ENCODE assay signal across 12 cellular contexts in the genomic region with DNA sequence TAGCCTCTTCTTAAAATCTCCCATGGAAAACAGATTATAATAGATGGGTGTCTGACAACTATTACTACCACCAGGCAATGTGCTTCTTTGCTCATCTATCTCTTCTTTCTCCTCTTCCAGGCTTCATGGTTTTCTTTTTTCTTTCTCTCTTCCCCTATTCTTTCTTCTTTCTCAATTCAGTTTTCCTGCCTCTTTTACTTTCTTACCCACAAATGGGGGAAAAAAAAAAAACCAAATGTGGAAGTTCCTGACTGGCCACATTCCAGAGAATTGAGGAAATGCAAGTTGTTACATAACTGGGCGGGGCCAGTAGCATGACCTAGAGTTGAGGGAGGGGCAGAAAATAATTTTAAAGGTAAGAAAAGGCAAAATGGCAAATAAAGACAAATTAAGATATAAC. TPM values are rescaled to one million over a fixed set of nuclear protein-coding genes. Genes with fewer than 3 reads are reported as not detected.
DNase-seq lines count a peak whose midpoint lies in the region; ATAC-seq, FAIRE-seq and TF ChIP-seq lines count a peak whose summit lies in the region.
"Had no signal": no experiment of that assay in that cellular context is flagged by ENCODE, and none has a peak within 500 bp of the region (broad histone marks: within the 10 kb centered on the region; RNA-seq: fewer than 3 reads in every experiment).

No MANE protein-coding gene starts in this region.

- intact Hi-C loops in prostate gland (cut with DNase I), result no loop called here

- H3K4me1 ChIP-seq in H1 (replicated peaks in 1 of 4; ENCODE audit: control insufficient read depth in 3 of 4, insufficient read depth in 4 of 4, low read length in 3 of 4) (peaks cover 0 to 6% (median 3%) of the 10 kb centered on the region in 4 experiments; a peak in 4 of 7 replicates), prostate gland (replicated peaks) (no peaks in the 10 kb centered on the region)

- DNase-seq in ELR (ENCODE audit: low read depth) (peak; percentile 23), NOMO-1 treated with DMSO at 0.1 percent for 48 hours (lab: John Stamatoyannopoulos, UW; ENCODE audit: unreplicated experiment) (peak; percentile 80), H1 (ENCODE audit: low read depth in 1 of 2, low spot score in 2 of 2) (no peak), mucosa of gallbladder (ENCODE audit: low spot score) (peak; percentile 10), inferior parietal cortex (ENCODE audit: extremely low spot score) (no peak), prostate gland (ENCODE audit: low spot score) (no peak)
- DNase-seq in activated CD4-positive, alpha-beta T cell treated with anti-CD3 and anti-CD28 coated beads for 48 hours, result no peak
- DNase-seq: activated CD8-positive, alpha-beta memory T cell treated with anti-CD3 and anti-CD28 coated beads, Interleukin-2, amount 10 ng/mL, durations not matched to agents 7 days and 5 days; activated naive CD8-positive, alpha-beta T cell treated with anti-CD3 and anti-CD28 coated beads, Interleukin-2, amount 50 U/mL, for 24 hours; left cardiac atrium; NCI-H510A treated with DMSO at 0.1 percent for 48 hours had no signal

- no peak overlapping the region for H4K91ac ChIP-seq in H1 (replicated peaks; ENCODE audit: insufficient read length, low read length)

- H2BK20ac ChIP-seq in H1 (ENCODE audit: low read length), result no peak overlapping the region

- no peak overlapping the region for H3K4ac ChIP-seq in H1 (replicated peaks; ENCODE audit: insufficient read length, low read depth, low read length)

- no peak for FAIRE-seq in H1 (lab: Jason Lieb, UNC)

- no peaks in the 10 kb centered on the region for H3K79me1 ChIP-seq in H1 (ENCODE audit: low read depth, low read length)

- CTCF ChIA-PET in H1 (lab: Charles Lee; ENCODE audit: partially characterized antibody), result interaction anchor here (1.2 kb wide), 1 partner anchor 181 kb away, joined by 3 read pairs; no protein-coding TSS in a partner anchor

- H3K14ac ChIP-seq in H1 (ENCODE audit: insufficient read length), result no peak overlapping the region

- H4K20me1 ChIP-seq in H1 (replicated peaks in 1 of 2; ENCODE audit: control insufficient read depth in 1 of 2, insufficient read depth in 2 of 2, low read length in 2 of 2), result no peaks in the 10 kb centered on the region

- H3K9me3 ChIP-seq in H1 (ENCODE audit: insufficient read depth in 2 of 2, low read depth in 1 of 2, low read length in 1 of 2), result no peaks in the 10 kb centered on the region
- no peaks in the 10 kb centered on the region for H3K9me3 ChIP-seq in prostate gland

- peak in 1 of 2 experiments; percentile 78; a peak in 1 of 3 replicates for TF ChIP-seq EP300 in H1 (IDR thresholded peaks at IDR 0.05; ENCODE audit: borderline replicate concordance in 1 of 2, low read depth in 2 of 2, low read length in 2 of 2)

- H3K36me3 ChIP-seq in H1 (ENCODE audit: control insufficient read depth in 2 of 4, insufficient read depth in 4 of 4, low read length in 3 of 4) (no peaks in the 10 kb centered on the region), prostate gland (no peaks in the 10 kb centered on the region)

- H2BK12ac ChIP-seq in H1 (ENCODE audit: low read depth, low read length), result 0 out of 2 replicates have a peak overlapping the region, but pooled peaks have one; percentile 91

- 60% methylated on average over 1 of the region's 1 CpG; no CpG with 5 or more reads in 1 of the 2 experiments for WGBS in H1 (ENCODE audit: extremely low coverage in 1 of 2, insufficient coverage in 1 of 2, insufficient read length in 1 of 2, insufficient replicate concordance in 2 of 2, low coverage in 1 of 2, low lambda C conversion rate in 2 of 2, missing lambda C conversion rate in 1 of 2), 2 experiments
- WGBS in prostate gland, result 70% methylated on average over 1 of the region's 1 CpG

- no peaks in the 10 kb centered on the region for H3K23me2 ChIP-seq in H1 (ENCODE audit: low read depth, low read length)

- peak overlapping the region; percentile 32 to 42; a peak in 3 of 4 replicates for H3K4me2 ChIP-seq in H1 (ENCODE audit: insufficient read depth in 1 of 2, low read depth in 2 of 2, low read length in 2 of 2)

- no peak overlapping the region for H2AK5ac ChIP-seq in H1 (ENCODE audit: low read depth, low read length)

- no peak overlapping the region for H2AFZ ChIP-seq in H1 (ENCODE audit: low read length)

- no peak overlapping the region for H3K23ac ChIP-seq in H1 (ENCODE audit: insufficient read length)

- H3K9ac ChIP-seq in H1 (replicated peaks in 1 of 4; ENCODE audit: extremely low read depth in 1 of 4, low read depth in 3 of 4, low read length in 3 of 4), result no peak overlapping the region

- no peak overlapping the region for H3K18ac ChIP-seq in H1 (ENCODE audit: extremely low read depth, low read length)

- H2BK15ac ChIP-seq in H1 (ENCODE audit: low read length), result no peak overlapping the region

- POLR2A ChIA-PET in H1 (lab: Charles Lee; ENCODE audit: partially characterized antibody), result interaction anchor here (1.4 kb wide), 1 partner anchor 9 kb away, joined by 4 read pairs; no protein-coding TSS in a partner anchor

- H3K27ac ChIP-seq in H1 (ENCODE audit: low read depth, low read length) (no peak overlapping the region), prostate gland (no peak overlapping the region)

- no peak overlapping the region for H4K5ac ChIP-seq in H1 (ENCODE audit: insufficient read length, low read depth, low read length)

- ATAC-seq in GM19467 (IDR thresholded peaks at IDR 0.05; ENCODE audit: unreplicated experiment), result no peak
- ATAC-seq: activated CD8-positive, alpha-beta memory T cell treated with anti-CD3 and anti-CD28 coated beads, Interleukin-2, amount 10 ng/mL, durations not matched to agents 7 days and 5 days; activated naive CD8-positive, alpha-beta T cell treated with anti-CD3 and anti-CD28 coated beads, Interleukin-2, amount 50 U/mL, for 24 hours had no signal

- H3K79me2 ChIP-seq in H1 (ENCODE audit: control insufficient read depth in 1 of 2, insufficient read depth in 2 of 2, low read length in 2 of 2), result no peaks in the 10 kb centered on the region

- H3K27me3 ChIP-seq in H1 (replicated peaks in 1 of 4; ENCODE audit: control insufficient read depth in 3 of 4, extremely low read depth in 1 of 4, insufficient read depth in 3 of 4, low read length in 3 of 4) (no peaks in the 10 kb centered on the region), prostate gland (replicated peaks; ENCODE audit: insufficient read depth) (no peaks in the 10 kb centered on the region)

- no peak for TF ChIP-seq POLR2A in H1 (IDR thresholded peaks at IDR 0.05; ENCODE audit: control extremely low read depth in 1 of 2, low read depth in 2 of 2, low read length in 2 of 2)
- no peak for TF ChIP-seq POLR2A in prostate gland (IDR thresholded peaks at IDR 0.05)

- H4K8ac ChIP-seq in H1 (ENCODE audit: extremely low read depth, insufficient read depth, low read length), result no peak overlapping the region

- peak overlapping the region; percentile 29 for H2BK120ac ChIP-seq in H1 (replicated peaks; ENCODE audit: low read depth, low read length)

- TF ChIP-seq RAD21 in H1 (IDR thresholded peaks at IDR 0.05 in 1 of 2, conservative IDR thresholded peaks at IDR 0.05 in 1 of 2; ENCODE audit: low read depth in 2 of 2, low read length in 2 of 2), result no peak

- no peak for TF ChIP-seq CTCF in H1 (IDR thresholded peaks at IDR 0.05; ENCODE audit: control extremely low read depth in 1 of 3, insufficient read depth in 1 of 3, low read depth in 1 of 3, low read length in 3 of 3)
- TF ChIP-seq CTCF in prostate gland (IDR thresholded peaks at IDR 0.05), result no peak

- peak overlapping the region in 1 of 4 experiments; percentile 20; a peak in 1 of 8 replicates for H3K4me3 ChIP-seq in H1 (ENCODE audit: extremely low read depth in 1 of 4, insufficient read depth in 2 of 4, low read depth in 3 of 4, low read length in 4 of 4)
- no peak overlapping the region for H3K4me3 ChIP-seq in prostate gland

- H3K56ac ChIP-seq in H1 (replicated peaks; ENCODE audit: insufficient read length, low read depth, low read length), result no peak overlapping the region

- H2BK5ac ChIP-seq in H1 (ENCODE audit: low read depth, low read length), result peak overlapping the region; percentile 3; the same call in 1 of the 2 replicates

TF ChIP-seq in H1, 55 proteins besides CTCF, POLR2A, EP300 and RAD21 (continues in another document):
- TF ChIP-seq EZH2 (IDR thresholded peaks at IDR 0.05; ENCODE audit: low read depth, low read length, severe bottlenecking) (no peak), TAF7 (optimal IDR thresholded peaks at IDR 0.05; ENCODE audit: borderline replicate concordance, low read depth, low read length) (no peak), NRF1 (IDR thresholded peaks at IDR 0.05; ENCODE audit: low read depth, low read length) (no peak), CHD1 (IDR thresholded peaks at IDR 0.05; ENCODE audit: low read depth, low read length) (no peak), RXRA (IDR thresholded peaks at IDR 0.05; ENCODE audit: insufficient read depth, low read depth, low read length) (no peak), FOSL1 (IDR thresholded peaks at IDR 0.05; ENCODE audit: insufficient read depth, low read depth, low read length) (no peak)

RNA-seq across cellular contexts. Expression of a gene that starts 10.9 kb away (rescaled TPM):
- total RNA-seq in H1 (2021; fragmentation: NEBNext Ultra II Directional; extraction: Animal tissue kit (Norgen Biotek cat#: 25700)), result 61.2 and 65.6 TPM in 2 replicates
- 29.9 and 39.3 TPM in 2 replicates for polyA plus RNA-seq in H1 (2011; rRNA removed)
- 29.6 TPM for polyA plus RNA-seq in H1 (2011; cell fraction: cytosol; rRNA removed)
- 43.7 TPM for polyA plus RNA-seq in H1 (2011; cell fraction: nucleus; rRNA removed)
- 31.0 to 49.0 TPM (median 37.6 TPM) in 4 replicates for polyA plus RNA-seq in H1 (2012, experiment 1 of 2)
- polyA plus RNA-seq in H1 (2012, experiment 2 of 2), result 7.1 TPM
- 41.0 TPM for polyA plus RNA-seq in H1 (2013, experiment 1 of 2)
- polyA plus RNA-seq in H1 (2013, experiment 2 of 2), result 40.7 TPM
- 87.7 and 139 TPM in 2 replicates for polyA minus RNA-seq in H1 (2011; rRNA and poly(A)+ RNA removed)
- 33.3 TPM for polyA minus RNA-seq in H1 (2011; cell fraction: cytosol; rRNA and poly(A)+ RNA removed)
- polyA minus RNA-seq in H1 (2011; cell fraction: nucleus; rRNA and poly(A)+ RNA removed), result 81.4 TPM
- total RNA-seq in mucosa of gallbladder, result 70.0 TPM
- total RNA-seq in prostate gland, result 10 to 100 TPM; 60.9 to 92.8 TPM

RNA-seq across cellular contexts. Expression of a gene that starts 43.2 kb away (rescaled TPM):
- total RNA-seq in H1 (2021; fragmentation: NEBNext Ultra II Directional; extraction: Animal tissue kit (Norgen Biotek cat#: 25700)), result 20.9 and 23.8 TPM in 2 replicates
- 6.5 and 15.7 TPM in 2 replicates for polyA plus RNA-seq in H1 (2011; rRNA removed)
- 8.1 TPM for polyA plus RNA-seq in H1 (2011; cell fraction: cytosol; rRNA removed)
- polyA plus RNA-seq in H1 (2011; cell fraction: nucleus; rRNA removed), result 16.2 TPM
- 11.2 to 17.4 TPM (median 13.5 TPM) in 4 replicates for polyA plus RNA-seq in H1 (2012, experiment 1 of 2)
- 1.3 TPM for polyA plus RNA-seq in H1 (2012, experiment 2 of 2)
- polyA plus RNA-seq in H1 (2013, experiment 1 of 2), result 12.3 TPM
- polyA plus RNA-seq in H1 (2013, experiment 2 of 2), result 14.0 TPM
- polyA minus RNA-seq in H1 (2011; rRNA and poly(A)+ RNA removed), result 15.5 and 24.1 TPM in 2 replicates
- polyA minus RNA-seq in H1 (2011; cell fraction: cytosol; rRNA and poly(A)+ RNA removed), result 5.6 TPM
- 8.1 TPM for polyA minus RNA-seq in H1 (2011; cell fraction: nucleus; rRNA and poly(A)+ RNA removed)
- total RNA-seq in mucosa of gallbladder (16.9 TPM), prostate gland (10 to 100 TPM in 1 of 2 donors, under 1 TPM in 1; 0.27 to 41.0 TPM)
- total RNA-seq: activated CD8-positive, alpha-beta memory T cell treated with anti-CD3 and anti-CD28 coated beads, Interleukin-2, amount 10 ng/mL, durations not matched to agents 7 days and 5 days had no signal

Comparison
In these comparisons a context has a peak if more than half of its experiments do, and no peak if none do; other contexts are left out.
1. DNase-seq: peak in ELR (single experiment), NOMO-1 treated with DMSO at 0.1 percent for 48 hours (single experiment) and mucosa of gallbladder (single experiment); none in H1 (0 of 2), activated CD4-positive, alpha-beta T cell treated with anti-CD3 and anti-CD28 coated beads for 48 hours (single experiment), inferior parietal cortex (single experiment) and prostate gland (single experiment).